In genomic region chr11:117875397-117876048, GRCh38 we compare ENCODE assay signal across 9 cellular contexts. TPM values are rescaled to one million over a fixed set of nuclear protein-coding genes. Genes with fewer than 3 reads are reported as not detected.
DNase-seq lines count a peak whose midpoint lies in the region; ATAC-seq, FAIRE-seq and TF ChIP-seq lines count a peak whose summit lies in the region.
"Had no signal": no experiment of that assay in that cellular context is flagged by ENCODE, and none has a peak within 500 bp of the region (broad histone marks: within the 10 kb centered on the region; RNA-seq: fewer than 3 reads in every experiment).

No MANE protein-coding gene starts in this region.

- H3K36me3 Mint-ChIP-seq in activated T-cell treated with anti-CD3 and anti-CD28 coated beads, Interleukin-2, amount 50 U/mL, for 4 hours (ENCODE audit: insufficient read depth), result no peaks in the 10 kb centered on the region

- ATAC-seq in activated T-cell treated with anti-CD3 and anti-CD28 coated beads, Interleukin-2, amount 50 U/mL, for 4 hours, result peak; percentile 43 to 51
- no peak for ATAC-seq in omental fat pad (ENCODE audit: low FRiP score)

- FAIRE-seq in HTR-8/SVneo (lab: Jason Lieb, UNC), result no peak

- H3K27me3 Mint-ChIP-seq in activated T-cell treated with anti-CD3 and anti-CD28 coated beads, Interleukin-2, amount 50 U/mL, for 4 hours (ENCODE audit: low read depth), result peaks cover 57% of the 10 kb centered on the region

- H3K4me3 Mint-ChIP-seq in activated T-cell treated with anti-CD3 and anti-CD28 coated beads, Interleukin-2, amount 50 U/mL, for 4 hours, result peak overlapping the region; percentile 81

- H3K9me3 Mint-ChIP-seq in activated T-cell treated with anti-CD3 and anti-CD28 coated beads, Interleukin-2, amount 50 U/mL, for 4 hours, result no peaks in the 10 kb centered on the region

- DNase-seq in activated gamma-delta T cell treated with Interleukin-2 at 50 U/mL for 16 hours, result peak; percentile 14
- DNase-seq in activated gamma-delta T cell (lab: John Stamatoyannopoulos, UW), result no peak
- DNase-seq in activated T-cell treated with anti-CD3 and anti-CD28 coated beads, Interleukin-2, amount 50 U/mL, for 4 hours, result no peak
- DNase-seq in stimulated activated CD8-positive, alpha-beta memory T cell treated with anti-CD3 and anti-CD28 coated beads, Interleukin-4, amount 100 ng/mL, for 48 hours, result peak; percentile 42
- no peak for DNase-seq in SW 1271 (lab: John Stamatoyannopoulos, UW)
- DNase-seq in omental fat pad (ENCODE audit: low spot score), result no peak
- DNase-seq in HTR-8/SVneo (ENCODE audit: insufficient read length, low spot score), result no peak

- peaks cover 29% of the 10 kb centered on the region for H3K4me1 Mint-ChIP-seq in activated T-cell treated with anti-CD3 and anti-CD28 coated beads, Interleukin-2, amount 50 U/mL, for 4 hours (ENCODE audit: low read depth)

- no peak for TF ChIP-seq CTCF in omental fat pad (IDR thresholded peaks at IDR 0.05)

- peak overlapping the region; percentile 59 for H3K4me3 ChIP-seq in iPS-11a (ENCODE audit: low read depth, low read length)

RNA-seq across cellular contexts. Expression of gene FXYD6, which starts 0.9 kb away (rescaled TPM):
- under 1 TPM in 2 of 3 donors, not detected in 1; 0.16 to 0.38 TPM for total RNA-seq in activated T-cell treated with anti-CD3 and anti-CD28 coated beads, Interleukin-2, amount 50 U/mL, for 4 hours
- total RNA-seq in omental fat pad, result 10 to 100 TPM; 21.5 to 79.9 (median 25.6) TPM

RNA-seq across cellular contexts. Expression of gene FXYD2, which starts 51.0 kb away (rescaled TPM):
- under 1 TPM; 0.63 to 0.66 (median 0.63) TPM for total RNA-seq in activated T-cell treated with anti-CD3 and anti-CD28 coated beads, Interleukin-2, amount 50 U/mL, for 4 hours
- 1 to 10 TPM; 1.1 to 4.3 (median 2.0) TPM for total RNA-seq in omental fat pad
- total RNA-seq: SK-MEL-5 had no signal

RNA-seq across cellular contexts. Expression of gene TMPRSS13, which starts 53.7 kb away (rescaled TPM):
- total RNA-seq in activated T-cell treated with anti-CD3 and anti-CD28 coated beads, Interleukin-2, amount 50 U/mL, for 4 hours, result under 1 TPM; 0.26 to 0.38 (median 0.38) TPM
- total RNA-seq in omental fat pad, result under 1 TPM in 1 of 4 donors, not detected in 3; 0.50 TPM

Comparison
In these comparisons a context has a peak if more than half of its experiments do, and no peak if none do; other contexts are left out.
1. DNase-seq: peak in activated gamma-delta T cell treated with Interleukin-2 at 50 U/mL for 16 hours (single experiment) and stimulated activated CD8-positive, alpha-beta memory T cell treated with anti-CD3 and anti-CD28 coated beads, Interleukin-4, amount 100 ng/mL, for 48 hours (single experiment); none in activated gamma-delta T cell (single experiment), activated T-cell treated with anti-CD3 and anti-CD28 coated beads, Interleukin-2, amount 50 U/mL, for 4 hours (single experiment), SW 1271 (0 of 2), omental fat pad (single experiment) and HTR-8/SVneo (single experiment).
2. RNA of gene FXYD6, which starts 0.9 kb away (total RNA-seq): 21.5 to 79.9 TPM in omental fat pad; 0.16 to 0.38 TPM in activated T-cell treated with anti-CD3 and anti-CD28 coated beads, Interleukin-2, amount 50 U/mL, for 4 hours; every median in the first group is over 10 times any median in the second.